In genomic region chr11:8335683-8336082, GRCh38 we compare ENCODE assay signal across 17 cellular contexts.
"Had no signal": no experiment of that assay in that cellular context is flagged by ENCODE, and none has a peak within 500 bp of the region (broad histone marks: within the 10 kb centered on the region; RNA-seq: fewer than 3 reads in every experiment).

No MANE protein-coding gene starts in this region.

- H3K4me2 ChIP-seq: neural progenitor cell had no signal

- H3K4me1 ChIP-seq: ascending aorta, sigmoid colon, testis, vagina had no signal

- H3K4me3 ChIP-seq: ascending aorta, left lung, lung, neural progenitor cell, sigmoid colon, testis, vagina had no signal

- H3K36me3 ChIP-seq: ascending aorta, left lung, neural progenitor cell, sigmoid colon, vagina had no signal

- FAIRE-seq: endometrium had no signal

- H2AFZ ChIP-seq: neural progenitor cell had no signal

- ATAC-seq: left lung; naive thymus-derived CD8-positive, alpha-beta T cell had no signal

- H3K27me3 ChIP-seq: ascending aorta, neural progenitor cell, testis, vagina had no signal

- H3K9ac ChIP-seq: neural progenitor cell had no signal

- DNase-seq: activated gamma-delta T cell treated with Interleukin-2 at 50 U/mL for 16 hours; activated T-cell treated with anti-CD3 and anti-CD28 coated beads, Interleukin-2, amount 50 U/mL, for 1 hour; foreskin melanocyte; kidney glomerular epithelial cell; left lung; naive thymus-derived CD8-positive, alpha-beta T cell; retina; sigmoid colon; stimulated activated CD4-positive, alpha-beta T cell treated with anti-CD3 and anti-CD28 coated beads, Interleukin-4, amount 100 ng/mL, for 1 hour; stimulated activated naive CD4-positive, alpha-beta T cell; T1000; testis had no signal

- H3K9me3 ChIP-seq: ascending aorta, left lung, sigmoid colon, testis, vagina had no signal

- H3K27ac ChIP-seq: ascending aorta, left lung, neural progenitor cell, sigmoid colon, testis, vagina had no signal
